In genomic region chr22:43883012-43883661, GRCh38 we compare ENCODE assay signal across 8 cellular contexts. TPM values are rescaled to one million over a fixed set of nuclear protein-coding genes. Genes with fewer than 3 reads are reported as not detected.
A peak's percentile ranks its signal among the peaks of the same experiment; 100 is the strongest.
DNase-seq lines count a peak whose midpoint lies in the region; ATAC-seq and TF ChIP-seq lines count a peak whose summit lies in the region.

No MANE protein-coding gene starts in this region.

- H3K27me3 Mint-ChIP-seq in CD8-positive, alpha-beta memory T cell = peaks cover 17 to 35% of the 10 kb centered on the region in 2 donors
- peaks cover 3% of the 10 kb centered on the region for H3K27me3 Mint-ChIP-seq in H9 (ENCODE audit: low read depth)
- peaks cover 29% of the 10 kb centered on the region for H3K27me3 Mint-ChIP-seq in activated CD4-positive, alpha-beta memory T cell treated with anti-CD3 and anti-CD28 coated beads for 36 hours

- peak; percentile 16 to 61 (median 26) for DNase-seq in CD8-positive, alpha-beta memory T cell
- DNase-seq in H9 (peak; percentile 88), NCI-H69 (lab: John Stamatoyannopoulos, UW) (peak; percentile 86), epithelial cell of prostate (ENCODE audit: low read depth, low spot score) (peak; percentile 36), neuronal stem cell (ENCODE audit: low spot score) (peak; percentile 74)
- DNase-seq in activated CD4-positive, alpha-beta memory T cell treated with anti-CD3 and anti-CD28 coated beads for 36 hours = peak; percentile 64

- H3K14ac ChIP-seq in H9 (ENCODE audit: insufficient read depth, low read length) (no peak overlapping the region), neuronal stem cell (ENCODE audit: low read length) (no peak overlapping the region)

- H3K79me2 ChIP-seq in H9 (ENCODE audit: insufficient read depth, low read length) = no peaks in the 10 kb centered on the region

- H2AFZ ChIP-seq in H9 (ENCODE audit: low read length) (no peak overlapping the region), neuronal stem cell (ENCODE audit: low read length) (no peak overlapping the region)

- ATAC-seq in GM18873 (IDR thresholded peaks at IDR 0.05; ENCODE audit: low FRiP score, unreplicated experiment) = no peak
- ATAC-seq in GM18909 (IDR thresholded peaks at IDR 0.05; ENCODE audit: poor library complexity, unreplicated experiment) = no peak

- H3K4me2 ChIP-seq in H9 (ENCODE audit: insufficient read depth, insufficient read length, low read length) (no peak overlapping the region), neuronal stem cell (ENCODE audit: insufficient read depth, low read length, poor library complexity, severe bottlenecking) (no peak overlapping the region)

- H3K27ac ChIP-seq in CD8-positive, alpha-beta memory T cell (ENCODE audit: low read depth, low read length) = no peak overlapping the region
- H3K27ac ChIP-seq in H9 (ENCODE audit: insufficient read length, low read depth, low read length) (no peak overlapping the region), epithelial cell of prostate (no peak overlapping the region), neuronal stem cell (replicated peaks; ENCODE audit: low read length) (no peak overlapping the region)

- H3K18ac ChIP-seq in H9 (ENCODE audit: insufficient read length, low read depth, low read length) = no peak overlapping the region
- peak overlapping the region; percentile 79 for H3K18ac ChIP-seq in neuronal stem cell (ENCODE audit: low read length)

- H2AK5ac ChIP-seq in H9 (ENCODE audit: insufficient read length, low read length) (no peak overlapping the region), neuronal stem cell (ENCODE audit: low read depth, low read length) (no peak overlapping the region)

- H2BK12ac ChIP-seq in H9 (ENCODE audit: insufficient read length, low read depth, low read length) (no peak overlapping the region), neuronal stem cell (ENCODE audit: low read length) (no peak overlapping the region)

- H3K79me1 ChIP-seq in H9 (ENCODE audit: insufficient read depth, low read depth, low read length, poor library complexity, severe bottlenecking) = no peaks in the 10 kb centered on the region
- H3K79me1 ChIP-seq in neuronal stem cell (ENCODE audit: low read depth, low read length) = peaks cover 5% of the 10 kb centered on the region

- H3K4me1 ChIP-seq in CD8-positive, alpha-beta memory T cell (ENCODE audit: insufficient read depth, low read length) = no peaks in the 10 kb centered on the region
- no peaks in the 10 kb centered on the region for H3K4me1 ChIP-seq in H9 (ENCODE audit: insufficient read depth, low read length)
- H3K4me1 ChIP-seq in neuronal stem cell (ENCODE audit: control insufficient read depth in 2 of 2, insufficient read depth in 1 of 2, low read depth in 1 of 2, low read length in 2 of 2) = peaks cover 0 to 6% of the 10 kb centered on the region in 2 donors

- intact Hi-C loops in activated CD4-positive, alpha-beta memory T cell treated with anti-CD3 and anti-CD28 coated beads for 36 hours (cut with micrococcal nuclease) = loop anchor here (1.0 kb wide), 1 partner anchor 63 kb away; no protein-coding TSS in a partner anchor

- no peak overlapping the region for H3K23ac ChIP-seq in H9 (ENCODE audit: insufficient read length, low read depth, low read length)
- no peak overlapping the region for H3K23ac ChIP-seq in neuronal stem cell (ENCODE audit: low read depth, low read length, poor library complexity)

- no peak overlapping the region for H2BK5ac ChIP-seq in H9 (ENCODE audit: insufficient read length, low read length)
- H2BK5ac ChIP-seq in neuronal stem cell (ENCODE audit: low read length) = no peak overlapping the region

- H3K9ac ChIP-seq in H9 (ENCODE audit: extremely low read depth, insufficient read length, low read length) = no peak overlapping the region
- H3K9ac ChIP-seq in neuronal stem cell (ENCODE audit: low read depth, low read length, poor library complexity) = no peak overlapping the region

- H4K20me1 ChIP-seq in H9 (ENCODE audit: control insufficient read depth, insufficient read depth, insufficient read length) = no peaks in the 10 kb centered on the region

- WGBS in H9 (ENCODE audit: extremely low coverage, insufficient read length, low lambda C conversion rate) = no CpG with 5 or more reads among the region's 14 CpGs
- WGBS in neuronal stem cell (ENCODE audit: extremely low coverage in 2 of 2, insufficient read length in 2 of 2, insufficient replicate concordance in 1 of 2), 2 donors = no CpG with 5 or more reads among the region's 14 CpGs

- no peak overlapping the region for H3K4ac ChIP-seq in H9 (ENCODE audit: low read depth, low read length)
- no peak overlapping the region for H3K4ac ChIP-seq in neuronal stem cell (ENCODE audit: low read length)

- H3K9me3 ChIP-seq in CD8-positive, alpha-beta memory T cell (ENCODE audit: low read length) = no peaks in the 10 kb centered on the region
- H3K9me3 ChIP-seq in H9 (ENCODE audit: control insufficient read depth, low read depth, low read length) (no peaks in the 10 kb centered on the region), neuronal stem cell (replicated peaks in 1 of 2; ENCODE audit: control insufficient read depth in 2 of 2, insufficient read depth in 1 of 2, low read depth in 1 of 2, low read length in 2 of 2) (no peaks in the 10 kb centered on the region)

- H4K8ac ChIP-seq in H9 (replicated peaks; ENCODE audit: insufficient read length, low read depth, low read length) (no peak overlapping the region), neuronal stem cell (ENCODE audit: low read depth, low read length) (no peak overlapping the region)

- H3K27me3 ChIP-seq in CD8-positive, alpha-beta memory T cell (ENCODE audit: insufficient read depth, low read length, poor library complexity, severe bottlenecking) = no peaks in the 10 kb centered on the region
- no peaks in the 10 kb centered on the region for H3K27me3 ChIP-seq in H9 (ENCODE audit: insufficient read depth, low read length)
- H3K27me3 ChIP-seq in neuronal stem cell (ENCODE audit: control insufficient read depth in 3 of 3, insufficient read depth in 3 of 3, low read depth in 1 of 3, low read length in 3 of 3) = peaks cover 0 to 28% (median 0%) of the 10 kb centered on the region in 3 experiments

- POLR2A ChIA-PET in CD8-positive, alpha-beta memory T cell (lab: Charles Lee) = interaction anchor here (0.5 kb wide), 1 partner anchor 71 kb away, joined by 3 read pairs; the partner anchor contains the start of gene EFCAB6
- POLR2A ChIA-PET in activated CD4-positive, alpha-beta memory T cell treated with anti-CD3 and anti-CD28 coated beads for 36 hours (lab: Charles Lee) = no interaction called here

- H3K4me3 Mint-ChIP-seq in CD8-positive, alpha-beta memory T cell = no peak overlapping the region
- H3K4me3 Mint-ChIP-seq in H9 = peak overlapping the region in 1 of 2 experiments; percentile 21; a peak in 2 of 5 replicates
- H3K4me3 Mint-ChIP-seq in activated CD4-positive, alpha-beta memory T cell treated with anti-CD3 and anti-CD28 coated beads for 36 hours = no peak overlapping the region

- CTCF ChIA-PET in CD8-positive, alpha-beta memory T cell (lab: Charles Lee) = no interaction called here
- CTCF ChIA-PET in activated CD4-positive, alpha-beta memory T cell treated with anti-CD3 and anti-CD28 coated beads for 36 hours (lab: Charles Lee) = interaction anchor here (0.6 to 2.3 kb wide), 23 partner anchors 11 to 744 kb away, joined by 3 to 39 read pairs (median 3); partner anchors contain the start of gene SULT4A1

- no peak overlapping the region for H2BK20ac ChIP-seq in H9 (ENCODE audit: low read depth, low read length, poor library complexity, severe bottlenecking)

- H3K4me1 Mint-ChIP-seq in CD8-positive, alpha-beta memory T cell = peaks cover 0 to 17% (median 11%) of the 10 kb centered on the region in 3 donors
- peaks cover 7 to 12% of the 10 kb centered on the region in 2 experiments for H3K4me1 Mint-ChIP-seq in H9
- H3K4me1 Mint-ChIP-seq in activated CD4-positive, alpha-beta memory T cell treated with anti-CD3 and anti-CD28 coated beads for 36 hours (ENCODE audit: low read depth) = no peaks in the 10 kb centered on the region

- H3K27ac Mint-ChIP-seq in CD8-positive, alpha-beta memory T cell = peak overlapping the region in 1 of 8 donors; percentile 92
- peak overlapping the region in 1 of 3 experiments; percentile 35; a peak in 2 of 7 replicates for H3K27ac Mint-ChIP-seq in H9
- no peak overlapping the region for H3K27ac Mint-ChIP-seq in activated CD4-positive, alpha-beta memory T cell treated with anti-CD3 and anti-CD28 coated beads for 36 hours

- no peaks in the 10 kb centered on the region for H3K36me3 ChIP-seq in CD8-positive, alpha-beta memory T cell (ENCODE audit: insufficient read depth, low read length)
- H3K36me3 ChIP-seq in neuronal stem cell (replicated peaks in 1 of 2; ENCODE audit: control insufficient read depth in 2 of 2, insufficient read depth in 2 of 2, low read length in 2 of 2) = no peaks in the 10 kb centered on the region

- no peak overlapping the region for H3K56ac ChIP-seq in H9 (ENCODE audit: insufficient read length, low read depth, low read length)

- H4K5ac ChIP-seq in H9 (ENCODE audit: insufficient read length, low read depth, low read length) = no peak overlapping the region

- H3K23me2 ChIP-seq in H9 (ENCODE audit: insufficient read length, low read depth, low read length, poor library complexity, severe bottlenecking) = no peaks in the 10 kb centered on the region

- no peak overlapping the region for H2BK120ac ChIP-seq in H9 (ENCODE audit: low read depth, low read length, poor library complexity, severe bottlenecking)
- H2BK120ac ChIP-seq in neuronal stem cell (ENCODE audit: low read depth, low read length) = no peak overlapping the region

- no peak overlapping the region for H3T11ph ChIP-seq in H9 (ENCODE audit: low read length)

- peaks cover 0 to 3% (median 0%) of the 10 kb centered on the region in 3 donors for H3K36me3 Mint-ChIP-seq in CD8-positive, alpha-beta memory T cell
- H3K36me3 Mint-ChIP-seq in H9 (ENCODE audit: insufficient read depth in 1 of 3, low read depth in 3 of 3) = peaks cover 2 to 8% (median 4%) of the 10 kb centered on the region in 3 experiments; a peak in 4 of 7 replicates
- H3K36me3 Mint-ChIP-seq in activated CD4-positive, alpha-beta memory T cell treated with anti-CD3 and anti-CD28 coated beads for 36 hours = no peaks in the 10 kb centered on the region

- no peak overlapping the region for H3K4me3 ChIP-seq in CD8-positive, alpha-beta memory T cell (ENCODE audit: low read length)
- H3K4me3 ChIP-seq in neuronal stem cell (ENCODE audit: low read length in 2 of 2) = no peak overlapping the region

- H2BK15ac ChIP-seq in H9 (ENCODE audit: low read depth, low read length) (no peak overlapping the region), neuronal stem cell (ENCODE audit: low read length) (no peak overlapping the region)

- no peaks in the 10 kb centered on the region for H3K9me3 Mint-ChIP-seq in CD8-positive, alpha-beta memory T cell
- no peaks in the 10 kb centered on the region for H3K9me3 Mint-ChIP-seq in H9
- H3K9me3 Mint-ChIP-seq in activated CD4-positive, alpha-beta memory T cell treated with anti-CD3 and anti-CD28 coated beads for 36 hours = no peaks in the 10 kb centered on the region

- H4K91ac ChIP-seq in H9 (ENCODE audit: insufficient read length, low read depth, low read length) (no peak overlapping the region), neuronal stem cell (ENCODE audit: low read depth, low read length, poor library complexity) (no peak overlapping the region)

- peak; percentile 91 for TF ChIP-seq CTCF in H9 (conservative IDR thresholded peaks at IDR 0.05)

RNA-seq across cellular contexts. Expression of gene PNPLA5, which starts 8.7 kb away (rescaled TPM):
- total RNA-seq in CD8-positive, alpha-beta memory T cell = not detected
- polyA plus RNA-seq in CD8-positive, alpha-beta memory T cell = not detected
- total RNA-seq in H9 (2021) = 5.2 and 5.5 TPM in 2 replicates
- total RNA-seq in activated CD4-positive, alpha-beta memory T cell treated with anti-CD3 and anti-CD28 coated beads for 36 hours = not detected
- not detected for polyA plus RNA-seq in neuronal stem cell (2013, experiment 1 of 2)
- not detected for polyA plus RNA-seq in neuronal stem cell (2013, experiment 2 of 2)

RNA-seq across cellular contexts. Expression of gene SULT4A1, which starts 20.8 kb away (rescaled TPM):
- not detected for total RNA-seq in CD8-positive, alpha-beta memory T cell
- polyA plus RNA-seq in CD8-positive, alpha-beta memory T cell = not detected
- 15.0 and 16.2 TPM in 2 replicates for total RNA-seq in H9 (2021)
- not detected for total RNA-seq in activated CD4-positive, alpha-beta memory T cell treated with anti-CD3 and anti-CD28 coated beads for 36 hours
- 7.1 TPM for polyA plus RNA-seq in neuronal stem cell (2013, experiment 1 of 2)
- polyA plus RNA-seq in neuronal stem cell (2013, experiment 2 of 2) = 7.0 TPM

RNA-seq across cellular contexts. Expression of gene PNPLA3, which starts 40.5 kb away (rescaled TPM):
- under 1 TPM in 1 of 2 experiments, not detected in 1; 0.16 TPM for total RNA-seq in CD8-positive, alpha-beta memory T cell
- not detected for polyA plus RNA-seq in CD8-positive, alpha-beta memory T cell
- total RNA-seq in H9 (2021) = 16.5 and 17.5 TPM in 2 replicates
- under 1 TPM; 0.31 to 0.50 TPM for total RNA-seq in activated CD4-positive, alpha-beta memory T cell treated with anti-CD3 and anti-CD28 coated beads for 36 hours
- polyA plus RNA-seq in neuronal stem cell (2013, experiment 1 of 2) = 11.0 TPM
- 11.6 TPM for polyA plus RNA-seq in neuronal stem cell (2013, experiment 2 of 2)

Comparison
In these comparisons a context has a peak if more than half of its experiments do, and no peak if none do; other contexts are left out.
1. DNase-seq: peak in every context shown above with its lines; median percentile 88 in H9; 86 in NCI-H69; 74 in neuronal stem cell; 64 in activated CD4-positive, alpha-beta memory T cell treated with anti-CD3 and anti-CD28 coated beads for 36 hours; 36 in epithelial cell of prostate; 26 in CD8-positive, alpha-beta memory T cell.
2. RNA of gene SULT4A1, which starts 20.8 kb away (total RNA-seq): 15.0 to 16.2 TPM in H9; not detected in CD8-positive, alpha-beta memory T cell and not detected in activated CD4-positive, alpha-beta memory T cell treated with anti-CD3 and anti-CD28 coated beads for 36 hours; every median in the first group is over 10 times any median in the second.
3. RNA of gene PNPLA3, which starts 40.5 kb away (total RNA-seq): 16.5 to 17.5 TPM in H9; 0.31 to 0.50 TPM in activated CD4-positive, alpha-beta memory T cell treated with anti-CD3 and anti-CD28 coated beads for 36 hours and 0.16 TPM in CD8-positive, alpha-beta memory T cell; every median in the first group is over 10 times any median in the second.